In genomic region chr3:44337253-44337652, GRCh38 we compare ENCODE assay signal across 9 cellular contexts. TPM values are rescaled to one million over a fixed set of nuclear protein-coding genes. Genes with fewer than 3 reads are reported as not detected.
DNase-seq lines count a peak whose midpoint lies in the region; ATAC-seq and TF ChIP-seq lines count a peak whose summit lies in the region.
"Had no signal": no experiment of that assay in that cellular context is flagged by ENCODE, and none has a peak within 500 bp of the region (broad histone marks: within the 10 kb centered on the region; RNA-seq: fewer than 3 reads in every experiment).

No MANE protein-coding gene starts in this region.

- no peak for TF ChIP-seq CTCF in breast epithelium (IDR thresholded peaks at IDR 0.05)

- no peak overlapping the region for H2BK15ac ChIP-seq in mesenchymal stem cell (ENCODE audit: low read depth, poor library complexity, severe bottlenecking)

- ATAC-seq in stimulated activated naive CD8-positive, alpha-beta T cell treated with anti-CD3 and anti-CD28 coated beads, Interleukin-15, Interleukin-2, amounts not matched to agents 100 U/mL and 50 U/mL, for 24 hours, result no peak
- ATAC-seq in HG03354 (IDR thresholded peaks at IDR 0.05; ENCODE audit: poor library complexity, severe bottlenecking, unreplicated experiment) (no peak), HG03045 (IDR thresholded peaks at IDR 0.05; ENCODE audit: unreplicated experiment) (no peak)

- H3K27ac ChIP-seq in breast epithelium (peak overlapping the region; percentile 90 to 95), mesenchymal stem cell (ENCODE audit: low read length, poor library complexity, severe bottlenecking) (no peak overlapping the region)

- no peak for DNase-seq in stimulated activated naive CD8-positive, alpha-beta T cell treated with anti-CD3 and anti-CD28 coated beads, Interleukin-15, Interleukin-2, amounts not matched to agents 100 U/mL and 50 U/mL, for 24 hours
- DNase-seq in breast epithelium (ENCODE audit: low spot score in 2 of 2), result no peak
- no peak for DNase-seq in mesenchymal stem cell
- DNase-seq in posterior vena cava (ENCODE audit: low spot score), result no peak
- DNase-seq in stimulated activated CD4-positive, alpha-beta T cell treated with anti-CD3 and anti-CD28 coated beads, Interleukin-4, amount 100 ng/mL, for 24 hours, result no peak
- DNase-seq: retina had no signal

- no peak overlapping the region for H2BK120ac ChIP-seq in mesenchymal stem cell (ENCODE audit: low read depth, low read length)

- H3K9me3 Mint-ChIP-seq in stimulated activated naive CD8-positive, alpha-beta T cell treated with anti-CD3 and anti-CD28 coated beads, Interleukin-15, Interleukin-2, amounts not matched to agents 100 ng/mL and 50 ng/mL, for 24 hours, result no peaks in the 10 kb centered on the region

- peaks cover 6% of the 10 kb centered on the region for H3K79me1 ChIP-seq in mesenchymal stem cell (replicated peaks; ENCODE audit: low read length, poor library complexity, severe bottlenecking)

- H3K4me3 ChIP-seq in breast epithelium (peak overlapping the region in 2 of 3 donors; percentile 80 to 84), mesenchymal stem cell (ENCODE audit: insufficient read depth in 1 of 2, low read depth in 1 of 2, low read length in 2 of 2) (peak overlapping the region in 1 of 2 experiments; percentile 88)

- peaks cover 16% of the 10 kb centered on the region for H3K27me3 Mint-ChIP-seq in stimulated activated naive CD8-positive, alpha-beta T cell treated with anti-CD3 and anti-CD28 coated beads, Interleukin-15, Interleukin-2, amounts not matched to agents 100 ng/mL and 50 ng/mL, for 24 hours

- WGBS in mesenchymal stem cell, result 54% methylated on average over 4 of the region's 4 CpGs

- H3K4me1 ChIP-seq in breast epithelium (no peaks in the 10 kb centered on the region), mesenchymal stem cell (ENCODE audit: control insufficient read depth, insufficient read depth, low read depth, low read length) (peaks cover 2% of the 10 kb centered on the region)

- H3K9me3 ChIP-seq in breast epithelium (no peaks in the 10 kb centered on the region), mesenchymal stem cell (ENCODE audit: control insufficient read depth, low read length) (no peaks in the 10 kb centered on the region)

- no peak overlapping the region for H3K23ac ChIP-seq in mesenchymal stem cell (ENCODE audit: low read length in 2 of 2)

- peak overlapping the region in 1 of 2 experiments; percentile 30 for H3K18ac ChIP-seq in mesenchymal stem cell (ENCODE audit: low read depth in 1 of 2, low read length in 2 of 2)

- no peak overlapping the region for H3K14ac ChIP-seq in mesenchymal stem cell (ENCODE audit: low read length in 2 of 2)

- peak overlapping the region; percentile 95 for H3K4me3 Mint-ChIP-seq in stimulated activated naive CD8-positive, alpha-beta T cell treated with anti-CD3 and anti-CD28 coated beads, Interleukin-15, Interleukin-2, amounts not matched to agents 100 ng/mL and 50 ng/mL, for 24 hours

- H2AFZ ChIP-seq in mesenchymal stem cell (ENCODE audit: low read depth, low read length), result no peak overlapping the region

- no peak overlapping the region for H2BK12ac ChIP-seq in mesenchymal stem cell (ENCODE audit: low read length in 2 of 2)

- no peak overlapping the region for H3K4me2 ChIP-seq in mesenchymal stem cell (ENCODE audit: low read length, poor library complexity, severe bottlenecking)

- H3K27ac Mint-ChIP-seq in stimulated activated naive CD8-positive, alpha-beta T cell treated with anti-CD3 and anti-CD28 coated beads, Interleukin-15, Interleukin-2, amounts not matched to agents 100 ng/mL and 50 ng/mL, for 24 hours, result peak overlapping the region; percentile 98

- H3K36me3 ChIP-seq in breast epithelium (no peaks in the 10 kb centered on the region), mesenchymal stem cell (ENCODE audit: control insufficient read depth in 1 of 2, insufficient read depth in 2 of 2, low read depth in 1 of 2, low read length in 2 of 2) (no peaks in the 10 kb centered on the region)

- H3K27me3 ChIP-seq in breast epithelium (no peaks in the 10 kb centered on the region), mesenchymal stem cell (ENCODE audit: control insufficient read depth in 1 of 2, insufficient read depth in 1 of 2, low read length in 2 of 2) (peaks cover 4 to 15% of the 10 kb centered on the region in 2 experiments)

- no peak for TF ChIP-seq POLR2A in breast epithelium (IDR thresholded peaks at IDR 0.05)

- no peak overlapping the region for H2BK5ac ChIP-seq in mesenchymal stem cell (ENCODE audit: low read depth, low read length, poor library complexity, severe bottlenecking)

- no peak overlapping the region for H4K91ac ChIP-seq in mesenchymal stem cell (ENCODE audit: low read length)

- no peak overlapping the region for H3K4ac ChIP-seq in mesenchymal stem cell (ENCODE audit: low read depth in 1 of 2, low read length in 2 of 2)

- no peak overlapping the region for H2AK5ac ChIP-seq in mesenchymal stem cell (ENCODE audit: low read length, severe bottlenecking)

- peak overlapping the region; percentile 92 for H3K9ac ChIP-seq in mesenchymal stem cell (ENCODE audit: low read length)

- H3K4me1 Mint-ChIP-seq in stimulated activated naive CD8-positive, alpha-beta T cell treated with anti-CD3 and anti-CD28 coated beads, Interleukin-15, Interleukin-2, amounts not matched to agents 100 ng/mL and 50 ng/mL, for 24 hours (ENCODE audit: low read depth), result peaks cover 29% of the 10 kb centered on the region

- H4K8ac ChIP-seq in mesenchymal stem cell (ENCODE audit: low read length), result no peak overlapping the region

- intact Hi-C loops in breast epithelium (cut with DNase I; ENCODE audit: low total_unique reads) (no loop called here), posterior vena cava (cut with DNase I) (no loop called here)

- H3K36me3 Mint-ChIP-seq in stimulated activated naive CD8-positive, alpha-beta T cell treated with anti-CD3 and anti-CD28 coated beads, Interleukin-15, Interleukin-2, amounts not matched to agents 100 ng/mL and 50 ng/mL, for 24 hours (ENCODE audit: low read depth), result no peaks in the 10 kb centered on the region

RNA-seq across cellular contexts. Expression of gene TCAIM, which starts 1.3 kb away (rescaled TPM):
- total RNA-seq in breast epithelium (10 to 100 TPM; 19.7 to 25.2 (median 24.2) TPM), posterior vena cava (10 to 100 TPM; 21.0 to 22.7 TPM)
- polyA plus RNA-seq in mesenchymal stem cell (2013, experiment 1 of 2), result 30.2 TPM
- 32.9 TPM for polyA plus RNA-seq in mesenchymal stem cell (2013, experiment 2 of 2)
